17 cellular contexts compared by ENCODE assay signal in genomic region chr21:28986677-28987076, GRCh38.
"Had no signal": no experiment of that assay in that cellular context is flagged by ENCODE, and none has a peak within 500 bp of the region (broad histone marks: within the 10 kb centered on the region; RNA-seq: fewer than 3 reads in every experiment).

No MANE protein-coding gene starts in this region.

- H3K27ac ChIP-seq: left ventricle myocardium inferior, lower lobe of right lung, ovary, sigmoid colon, spleen, transverse colon, upper lobe of right lung, uterus had no signal

- H3K36me3 ChIP-seq: ovary, uterus had no signal

- H3K4me3 Mint-ChIP-seq: immature natural killer cell; natural killer cell; stimulated activated memory B cell treated with anti-CD40 and anti-IgM and Interleukin-4, amounts not matched to agents 10 μg/mL and 1 μg/mL and 100 μg/mL, for 72 hours had no signal

- H3K4me1 ChIP-seq: uterus had no signal

- ATAC-seq: lower lobe of right lung; natural killer cell; stimulated activated memory B cell treated with anti-CD40 and anti-IgM and Interleukin-4, amounts not matched to agents 10 μg/mL and 1 μg/mL and 100 μg/mL, for 72 hours; stimulated activated naive CD8-positive, alpha-beta T cell treated with anti-CD3 and anti-CD28 coated beads, Interleukin-15, Interleukin-2, amounts not matched to agents 100 U/mL and 50 U/mL, for 24 hours; upper lobe of right lung had no signal

- H3K4me3 ChIP-seq: left ventricle myocardium inferior, lower lobe of right lung, ovary, sigmoid colon, spleen, transverse colon, upper lobe of right lung, uterus had no signal

- H3K9me3 Mint-ChIP-seq: immature natural killer cell; natural killer cell; stimulated activated memory B cell treated with anti-CD40 and anti-IgM and Interleukin-4, amounts not matched to agents 10 μg/mL and 1 μg/mL and 100 μg/mL, for 72 hours had no signal

- H3K27me3 ChIP-seq: ovary, sigmoid colon, spleen, transverse colon, upper lobe of right lung, uterus had no signal

- H3K27me3 Mint-ChIP-seq: stimulated activated memory B cell treated with anti-CD40 and anti-IgM and Interleukin-4, amounts not matched to agents 10 μg/mL and 1 μg/mL and 100 μg/mL, for 72 hours had no signal

- H3K9me3 ChIP-seq: left ventricle myocardium inferior, lower lobe of right lung, ovary, sigmoid colon, spleen, transverse colon, upper lobe of right lung, uterus had no signal

- DNase-seq: cerebellar nuclear complex; cortex of kidney; hypothalamus; immature natural killer cell; left ventricle myocardium inferior; lower lobe of right lung; natural killer cell; occipital lobe; ovary; sigmoid colon; spleen; stimulated activated CD4-positive, alpha-beta T cell treated with anti-CD3 and anti-CD28 coated beads, Interleukin-4, amount 100 ng/mL, for 4 hours; stimulated activated naive CD8-positive, alpha-beta T cell treated with anti-CD3 and anti-CD28 coated beads, Interleukin-15, Interleukin-2, amounts not matched to agents 100 U/mL and 50 U/mL, for 24 hours; transverse colon; upper lobe of right lung; uterus had no signal

- H3K27ac Mint-ChIP-seq: immature natural killer cell; natural killer cell; stimulated activated memory B cell treated with anti-CD40 and anti-IgM and Interleukin-4, amounts not matched to agents 10 μg/mL and 1 μg/mL and 100 μg/mL, for 72 hours had no signal
